In genomic region chr5:137734962-137735530, GRCh38 we compare ENCODE assay signal across 8 cellular contexts. TPM values are rescaled to one million over a fixed set of nuclear protein-coding genes. Genes with fewer than 3 reads are reported as not detected.
DNase-seq lines count a peak whose midpoint lies in the region; ATAC-seq and TF ChIP-seq lines count a peak whose summit lies in the region.

No MANE protein-coding gene starts in this region.

- no peak overlapping the region for H2AFZ ChIP-seq in Karpas-422 (ENCODE audit: low read length)

- no peaks in the 10 kb centered on the region for H3K27me3 ChIP-seq in RWPE2 (ENCODE audit: insufficient read depth, poor library complexity, severe bottlenecking)
- no peaks in the 10 kb centered on the region for H3K27me3 ChIP-seq in Karpas-422 (ENCODE audit: low read length)

- no peaks in the 10 kb centered on the region for H3K9me3 ChIP-seq in RWPE2 (ENCODE audit: severe bottlenecking)
- H3K9me3 ChIP-seq in Karpas-422 (ENCODE audit: low read length), result no peaks in the 10 kb centered on the region

- no peaks in the 10 kb centered on the region for H4K20me1 ChIP-seq in Karpas-422 (ENCODE audit: insufficient read depth, low read depth, low read length)

- no peak for TF ChIP-seq CTCF in RWPE2 (IDR thresholded peaks at IDR 0.05; ENCODE audit: poor library complexity, severe bottlenecking)

- H3K79me2 ChIP-seq in Karpas-422 (ENCODE audit: low read length), result no peaks in the 10 kb centered on the region

- H3K4me3 ChIP-seq in RWPE2 (ENCODE audit: severe bottlenecking), result no peak overlapping the region
- no peak overlapping the region for H3K4me3 ChIP-seq in Karpas-422 (ENCODE audit: low read length)

- H3K9me2 ChIP-seq in Karpas-422 (replicated peaks; ENCODE audit: insufficient read depth, low read length), result no peaks in the 10 kb centered on the region

- H3K4me2 ChIP-seq in Karpas-422 (ENCODE audit: low read depth, low read length, poor library complexity, severe bottlenecking), result no peak overlapping the region

- H3K36me3 ChIP-seq in RWPE2 (ENCODE audit: low read depth), result no peaks in the 10 kb centered on the region
- H3K36me3 ChIP-seq in Karpas-422 (ENCODE audit: insufficient read depth, low read length), result no peaks in the 10 kb centered on the region

- H3K27ac ChIP-seq in RWPE2 (ENCODE audit: poor library complexity, severe bottlenecking), result no peak overlapping the region
- H3K27ac ChIP-seq in Karpas-422 (ENCODE audit: low read length), result no peak overlapping the region

- H3K4me1 ChIP-seq in RWPE2 (ENCODE audit: insufficient read depth, poor library complexity, severe bottlenecking) (peaks cover 6% of the 10 kb centered on the region), Karpas-422 (ENCODE audit: low read length) (no peaks in the 10 kb centered on the region)

- DNase-seq in G401 (ENCODE audit: low spot score), result peak; percentile 73
- DNase-seq in RWPE2 (ENCODE audit: low spot score), result no peak
- peak; percentile 29 for DNase-seq in mucosa of gallbladder (ENCODE audit: low spot score)
- DNase-seq in Karpas-422, result no peak
- DNase-seq in OCI-M1 (lab: John Stamatoyannopoulos, UW), result no peak

- in situ Hi-C loops in G401 (cut with HindIII; ENCODE audit: low sequenced_read_pairs), result no loop called here

- ATAC-seq in GM21723 (IDR thresholded peaks at IDR 0.05; ENCODE audit: unreplicated experiment) (peak; percentile 28), RWPE2 (ENCODE audit: low read depth) (peak; percentile 27; the same call in 1 of the 3 replicates), esophagus mucosa (peak; percentile 61), GM19455 (IDR thresholded peaks at IDR 0.05; ENCODE audit: unreplicated experiment) (no peak)

- no peak overlapping the region for H3K9ac ChIP-seq in Karpas-422 (ENCODE audit: low read length)

RNA-seq across cellular contexts. Expression of gene KLHL3, which starts 0.8 kb away (rescaled TPM):
- 0.86 and 1.2 TPM in 2 replicates for total RNA-seq in G401 (2014; rRNA removed; shearing (Covaris generic))
- 4.4 TPM for total RNA-seq in esophagus mucosa
- total RNA-seq in mucosa of gallbladder, result 20.3 TPM
- total RNA-seq in Karpas-422 (2014; rRNA removed; shearing (Covaris generic); ENCODE audit: low replicate concordance), result 0.36 and 0.67 TPM in 2 replicates

RNA-seq across cellular contexts. Expression of gene HNRNPA0, which starts 19.1 kb away (rescaled TPM):
- 79.3 and 83.7 TPM in 2 replicates for total RNA-seq in G401 (2014; rRNA removed; shearing (Covaris generic))
- total RNA-seq in esophagus mucosa, result 17.9 TPM
- total RNA-seq in mucosa of gallbladder, result 29.4 TPM
- total RNA-seq in Karpas-422 (2014; rRNA removed; shearing (Covaris generic); ENCODE audit: low replicate concordance), result 6.7 and 10.5 TPM in 2 replicates

Comparison
In these comparisons a context has a peak if more than half of its experiments do, and no peak if none do; other contexts are left out.
1. DNase-seq: peak in G401 (single experiment) and mucosa of gallbladder (single experiment); none in RWPE2 (single experiment), Karpas-422 (single experiment) and OCI-M1 (single experiment).